ENCODE assay signal across 11 cellular contexts in the genomic region with DNA sequence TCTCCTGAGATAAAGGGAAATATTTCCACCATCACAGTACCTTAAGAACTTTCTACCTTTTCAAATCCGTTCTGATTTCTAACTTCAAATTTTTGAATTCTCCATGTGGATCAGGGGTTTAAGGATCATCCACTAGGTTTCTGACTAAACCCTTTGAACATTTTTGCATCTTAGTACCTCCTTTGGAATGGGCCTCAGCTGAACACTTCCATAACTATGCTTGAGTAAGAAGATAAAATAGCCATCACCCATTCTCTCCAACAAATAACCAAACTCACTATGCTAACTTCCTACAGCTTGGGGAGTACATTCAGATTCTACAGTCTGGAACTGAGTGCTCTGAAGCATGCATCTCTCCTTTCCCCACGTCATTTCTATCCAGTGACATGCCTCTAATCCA. TPM values are rescaled to one million over a fixed set of nuclear protein-coding genes. Genes with fewer than 3 reads are reported as not detected.
DNase-seq lines count a peak whose midpoint lies in the region; ATAC-seq and TF ChIP-seq lines count a peak whose summit lies in the region.
"Had no signal": no experiment of that assay in that cellular context is flagged by ENCODE, and none has a peak within 500 bp of the region (broad histone marks: within the 10 kb centered on the region; RNA-seq: fewer than 3 reads in every experiment).

No MANE protein-coding gene starts in this region.

- H3K9me3 ChIP-seq in left ventricle myocardium inferior (replicated peaks), result no peaks in the 10 kb centered on the region
- no peaks in the 10 kb centered on the region for H3K9me3 ChIP-seq in mucosa of rectum (ENCODE audit: control insufficient read depth in 2 of 2, low read length in 2 of 2)
- H3K9me3 ChIP-seq in uterus, result no peaks in the 10 kb centered on the region

- H3K36me3 ChIP-seq in left ventricle myocardium inferior (peaks cover 8% of the 10 kb centered on the region), mucosa of rectum (ENCODE audit: control insufficient read depth in 2 of 2, insufficient read depth in 2 of 2, low read length in 2 of 2) (peaks cover 0 to 2% of the 10 kb centered on the region in 2 donors), uterus (no peaks in the 10 kb centered on the region)

- intact Hi-C loops in left ventricle myocardium inferior (cut with micrococcal nuclease), result loop anchor here (10.0 kb wide), 1 partner anchor 851 kb away; a partner anchor contains a TSS
- intact Hi-C loops in cardiac septum (cut with DNase I), result loop anchor here (2.0 to 10.0 kb wide), 3 partner anchors 63 to 1081 kb away; a partner anchor contains a TSS
- intact Hi-C loops in uterus (cut with DNase I; ENCODE audit: low total_unique reads), result loop anchor here (10.0 kb wide), 2 partner anchors 701 to 851 kb away; a partner anchor contains a TSS

- TF ChIP-seq CTCF in left ventricle myocardium inferior (IDR thresholded peaks at IDR 0.05; ENCODE audit: borderline replicate concordance) (no peak), brain (conservative IDR thresholded peaks at IDR 0.05) (no peak), uterus (IDR thresholded peaks at IDR 0.05) (no peak)

- H3K36me3 Mint-ChIP-seq in brain, result peaks cover 6% of the 10 kb centered on the region

- H3K27ac Mint-ChIP-seq in brain, result peak overlapping the region; percentile 95 to 99 (median 97)

- H3K4me1 ChIP-seq in left ventricle myocardium inferior, result peaks cover 52% of the 10 kb centered on the region
- H3K4me1 ChIP-seq in mucosa of rectum (ENCODE audit: control insufficient read depth in 2 of 2, insufficient read depth in 2 of 2, low read length in 2 of 2), result peaks cover 13 to 15% of the 10 kb centered on the region in 2 donors
- H3K4me1 ChIP-seq in uterus, result no peaks in the 10 kb centered on the region

- H3K27ac ChIP-seq in left ventricle myocardium inferior (replicated peaks) (peak overlapping the region; percentile 94), mucosa of rectum (ENCODE audit: low read depth in 2 of 2, low read length in 2 of 2) (peak overlapping the region; percentile 86 to 88), uterus (peak overlapping the region; percentile 75 to 86)

- ATAC-seq in GM21423 (IDR thresholded peaks at IDR 0.05; ENCODE audit: unreplicated experiment), result no peak
- ATAC-seq in left lobe of liver, result no peak
- no peak for ATAC-seq in HG03097 (IDR thresholded peaks at IDR 0.05; ENCODE audit: low FRiP score, unreplicated experiment)

- H3K9ac ChIP-seq in mucosa of rectum (ENCODE audit: low read depth in 1 of 2, low read length in 2 of 2), result peak overlapping the region in 1 of 2 donors; percentile 78

- H3K9me3 Mint-ChIP-seq in brain, result no peaks in the 10 kb centered on the region

- H3K27me3 ChIP-seq in left ventricle myocardium inferior (ENCODE audit: low read depth) (no peaks in the 10 kb centered on the region), mucosa of rectum (ENCODE audit: control insufficient read depth in 2 of 2, insufficient read depth in 2 of 2, low read length in 2 of 2) (no peaks in the 10 kb centered on the region), uterus (no peaks in the 10 kb centered on the region)

- peaks cover 54% of the 10 kb centered on the region for H3K4me1 Mint-ChIP-seq in brain

- peaks cover 6% of the 10 kb centered on the region for H3K27me3 Mint-ChIP-seq in brain

- TF ChIP-seq POLR2A in uterus (IDR thresholded peaks at IDR 0.05), result no peak

- H3K4me3 ChIP-seq in left ventricle myocardium inferior (peak overlapping the region; percentile 75), mucosa of rectum (ENCODE audit: low read length in 2 of 2) (peak overlapping the region; percentile 74 to 84), uterus (peak overlapping the region in 1 of 2 donors; percentile 60)

- DNase-seq in left ventricle myocardium inferior (no peak), cardiac septum (ENCODE audit: low spot score) (no peak), uterus (no peak), left lobe of liver (ENCODE audit: low spot score) (no peak)
- DNase-seq: GOT3; NCI-H1092; stimulated activated CD4-positive, alpha-beta T cell treated with anti-CD3 and anti-CD28 coated beads, Interleukin-4, amount 100 ng/mL, for 24 hours had no signal

- peak overlapping the region; percentile 88 to 99 (median 96) for H3K4me3 Mint-ChIP-seq in brain

RNA-seq across cellular contexts. Expression of a gene that starts 1.3 kb away (rescaled TPM):
- 10.1 TPM for total RNA-seq in left ventricle myocardium inferior
- total RNA-seq in cardiac septum, result 13.6 TPM
- 1.2 TPM for polyA plus RNA-seq in brain (ENCODE audit: insufficient read depth, low read depth, low replicate concordance)
- total RNA-seq in uterus, result 100 to 1,000 TPM in 1 of 4 donors, 10 to 100 TPM in 3; 50.3 to 111 (median 57.8) TPM
- 10.1 TPM for total RNA-seq in left lobe of liver
